Comparison of ENCODE assay signal across 8 cellular contexts in genomic region chr11:65555693-65556231, GRCh38. TPM values are rescaled to one million over a fixed set of nuclear protein-coding genes. Genes with fewer than 3 reads are reported as not detected.
DNase-seq lines count a peak whose midpoint lies in the region; ATAC-seq and TF ChIP-seq lines count a peak whose summit lies in the region.

No MANE protein-coding gene starts in this region.

- no peak overlapping the region for H3K56ac ChIP-seq in mesendoderm (ENCODE audit: low read length)

- ATAC-seq in body of pancreas: no peak
- ATAC-seq in HG02938 (IDR thresholded peaks at IDR 0.05; ENCODE audit: unreplicated experiment): no peak

- no peak overlapping the region for H3K4me2 ChIP-seq in mesendoderm (ENCODE audit: low read length)

- no peaks in the 10 kb centered on the region for H3K79me1 ChIP-seq in mesendoderm (ENCODE audit: low read length)

- H4K5ac ChIP-seq in mesendoderm (ENCODE audit: low read length): no peak overlapping the region

- WGBS in body of pancreas, 2 donors: 48 to 51% methylated on average over 4 to 5 of the region's 6 CpGs
- WGBS in mesendoderm (ENCODE audit: extremely low coverage, insufficient coverage, low lambda C conversion rate): no CpG with 5 or more reads among the region's 6 CpGs

- no peak overlapping the region for H2BK5ac ChIP-seq in mesendoderm (ENCODE audit: low read length)

- no peak overlapping the region for H3K9ac ChIP-seq in mesendoderm (ENCODE audit: low read length)

- H3K18ac ChIP-seq in mesendoderm (ENCODE audit: low read length): no peak overlapping the region

- TF ChIP-seq CTCF in AG09319 (IDR thresholded peaks at IDR 0.05; ENCODE audit: low read depth, low read length): no peak
- no peak for TF ChIP-seq CTCF in body of pancreas (IDR thresholded peaks at IDR 0.05)

- no peaks in the 10 kb centered on the region for H3K27me3 ChIP-seq in body of pancreas
- H3K27me3 ChIP-seq in mesendoderm (ENCODE audit: insufficient read depth, low read length, poor library complexity): no peaks in the 10 kb centered on the region

- no peak overlapping the region for H2BK120ac ChIP-seq in mesendoderm (ENCODE audit: low read depth, low read length)

- no peak overlapping the region for H3K4me3 ChIP-seq in body of pancreas
- H3K4me3 ChIP-seq in mesendoderm (ENCODE audit: low read length): no peak overlapping the region

- DNase-seq in AG09319 (ENCODE audit: extremely low read depth, low read depth) (peak; percentile 72), LoVo (ENCODE audit: low spot score) (peak; percentile 71), body of pancreas (peak in 3 of 4 donors; percentile 35 to 43 (median 41)), mesendoderm (peak; percentile 48), NCI-H2107 (lab: John Stamatoyannopoulos, UW) (no peak), NCI-H1436 (lab: John Stamatoyannopoulos, UW) (no peak)
- DNase-seq in stimulated activated CD4-positive, alpha-beta T cell treated with anti-CD3 and anti-CD28 coated beads, Interleukin-4, amount 100 ng/mL, for 4 hours: no peak

- H3K79me2 ChIP-seq in mesendoderm (ENCODE audit: control insufficient read depth, insufficient read depth, low read length): no peaks in the 10 kb centered on the region

- intact Hi-C loops in body of pancreas (cut with DNase I): no loop called here

- no peak overlapping the region for H2AK5ac ChIP-seq in mesendoderm (ENCODE audit: low read length)

- H3K9me3 ChIP-seq in body of pancreas: no peaks in the 10 kb centered on the region

- no peak overlapping the region for H4K8ac ChIP-seq in mesendoderm (ENCODE audit: low read depth, low read length)

- no peak overlapping the region for H3K23ac ChIP-seq in mesendoderm (ENCODE audit: low read length)

- H3K4me1 ChIP-seq in body of pancreas: peaks cover 69% of the 10 kb centered on the region
- peaks cover 6% of the 10 kb centered on the region for H3K4me1 ChIP-seq in mesendoderm (ENCODE audit: control insufficient read depth, low read depth, low read length)

- H2BK15ac ChIP-seq in mesendoderm (replicated peaks; ENCODE audit: low read depth): no peak overlapping the region

- no peak for TF ChIP-seq POLR2A in body of pancreas (IDR thresholded peaks at IDR 0.05)

- H3K4ac ChIP-seq in mesendoderm (ENCODE audit: low read depth, low read length): no peak overlapping the region

- H3K36me3 ChIP-seq in body of pancreas (replicated peaks in 1 of 2; ENCODE audit: insufficient read depth in 1 of 2, low read depth in 2 of 2): no peaks in the 10 kb centered on the region
- H3K36me3 ChIP-seq in mesendoderm (ENCODE audit: control insufficient read depth, insufficient read depth, low read length): no peaks in the 10 kb centered on the region

- peak overlapping the region in 2 of 4 donors; percentile 86 to 92 for H3K27ac ChIP-seq in body of pancreas
- H3K27ac ChIP-seq in mesendoderm (ENCODE audit: low read depth, low read length): no peak overlapping the region

RNA-seq across cellular contexts. Expression of gene LTBP3, which starts 2.4 kb away (rescaled TPM):
- total RNA-seq in body of pancreas: 100 to 1,000 TPM; 131 to 330 TPM
- 4.6 TPM for polyA plus RNA-seq in mesendoderm (2013, experiment 1 of 2)
- 3.8 TPM for polyA plus RNA-seq in mesendoderm (2013, experiment 2 of 2)

RNA-seq across cellular contexts. Expression of gene ZNRD2, which starts 14.5 kb away (rescaled TPM):
- total RNA-seq in body of pancreas: 10 to 100 TPM; 39.2 to 66.9 TPM
- 110 TPM for polyA plus RNA-seq in mesendoderm (2013, experiment 1 of 2)
- 113 TPM for polyA plus RNA-seq in mesendoderm (2013, experiment 2 of 2)

RNA-seq across cellular contexts. Expression of gene FAM89B, which starts 16.6 kb away (rescaled TPM):
- 100 to 1,000 TPM in 1 of 2 donors, 10 to 100 TPM in 1; 44.8 to 116 TPM for total RNA-seq in body of pancreas
- polyA plus RNA-seq in mesendoderm (2013, experiment 1 of 2): 17.5 TPM
- polyA plus RNA-seq in mesendoderm (2013, experiment 2 of 2): 17.1 TPM

RNA-seq across cellular contexts. Expression of gene EHBP1L1, which starts 20.1 kb away (rescaled TPM):
- 10 to 100 TPM; 35.0 to 76.1 TPM for total RNA-seq in body of pancreas
- polyA plus RNA-seq in mesendoderm (2013, experiment 1 of 2): 1.5 TPM
- 2.7 TPM for polyA plus RNA-seq in mesendoderm (2013, experiment 2 of 2)

RNA-seq across cellular contexts. Expression of gene SCYL1, which starts 30.9 kb away (rescaled TPM):
- total RNA-seq in body of pancreas: 10 to 100 TPM; 55.0 to 62.3 TPM
- 50.0 TPM for polyA plus RNA-seq in mesendoderm (2013, experiment 1 of 2)
- 51.8 TPM for polyA plus RNA-seq in mesendoderm (2013, experiment 2 of 2)

Comparison
In these comparisons a context has a peak if more than half of its experiments do, and no peak if none do; other contexts are left out.
1. DNase-seq: peak in AG09319 (single experiment), LoVo (single experiment), body of pancreas (3 of 4) and mesendoderm (single experiment); none in NCI-H2107 (single experiment), stimulated activated CD4-positive, alpha-beta T cell treated with anti-CD3 and anti-CD28 coated beads, Interleukin-4, amount 100 ng/mL, for 4 hours (0 of 2) and NCI-H1436 (single experiment).